22 cellular contexts compared by ENCODE assay signal in genomic region chr7:5320802-5321396, GRCh38.
"Had no signal": no experiment of that assay in that cellular context is flagged by ENCODE, and none has a peak within 500 bp of the region (broad histone marks: within the 10 kb centered on the region; RNA-seq: fewer than 3 reads in every experiment).

No MANE protein-coding gene starts in this region.

- H3K27me3 ChIP-seq: neutrophil, ovary, thyroid gland, upper lobe of left lung had no signal

- H3K9me3 ChIP-seq: neutrophil, prostate gland, thyroid gland had no signal

- H3K4me2 ChIP-seq: smooth muscle cell had no signal

- H3K4me1 ChIP-seq: left ventricle myocardium inferior, prostate gland, thyroid gland, upper lobe of left lung had no signal

- H3K4me3 ChIP-seq: left ventricle myocardium inferior, lung, ovary, prostate gland, smooth muscle cell, thyroid gland, upper lobe of left lung had no signal

- DNase-seq: activated CD4-positive, alpha-beta T cell treated with anti-CD3 and anti-CD28 coated beads for 4 hours; activated CD4-positive, alpha-beta T cell treated with anti-CD3 and anti-CD28 coated beads, Interleukin-2, amount 50 U/mL, for 48 hours; activated CD8-positive, alpha-beta memory T cell treated with anti-CD3 and anti-CD28 coated beads for 24 hours; activated effector memory CD4-positive, alpha-beta T cell treated with Interleukin-2 at 50 U/mL for 16 hours; activated naive CD4-positive, alpha-beta T cell treated with Interleukin-2 at 50 U/mL for 16 hours; anterior cingulate cortex; effector CD8-positive, alpha-beta T cell; glutamatergic neuron; left ventricle myocardium inferior; ovary; retina; stimulated activated CD4-positive, alpha-beta T cell treated with anti-CD3 and anti-CD28 coated beads, Interleukin-15, amount 100 ng/mL, for 24 hours; stimulated activated CD4-positive, alpha-beta T cell treated with anti-CD3 and anti-CD28 coated beads, Interleukin-2, amount 100 ng/mL, for 24 hours; substantia nigra; T-cell; thyroid gland; upper lobe of left lung had no signal

- H3K27ac ChIP-seq: left ventricle myocardium inferior, neutrophil, ovary, prostate gland, thyroid gland, upper lobe of left lung, VCaP had no signal

- ATAC-seq: T-cell had no signal
